In the genomic region with DNA sequence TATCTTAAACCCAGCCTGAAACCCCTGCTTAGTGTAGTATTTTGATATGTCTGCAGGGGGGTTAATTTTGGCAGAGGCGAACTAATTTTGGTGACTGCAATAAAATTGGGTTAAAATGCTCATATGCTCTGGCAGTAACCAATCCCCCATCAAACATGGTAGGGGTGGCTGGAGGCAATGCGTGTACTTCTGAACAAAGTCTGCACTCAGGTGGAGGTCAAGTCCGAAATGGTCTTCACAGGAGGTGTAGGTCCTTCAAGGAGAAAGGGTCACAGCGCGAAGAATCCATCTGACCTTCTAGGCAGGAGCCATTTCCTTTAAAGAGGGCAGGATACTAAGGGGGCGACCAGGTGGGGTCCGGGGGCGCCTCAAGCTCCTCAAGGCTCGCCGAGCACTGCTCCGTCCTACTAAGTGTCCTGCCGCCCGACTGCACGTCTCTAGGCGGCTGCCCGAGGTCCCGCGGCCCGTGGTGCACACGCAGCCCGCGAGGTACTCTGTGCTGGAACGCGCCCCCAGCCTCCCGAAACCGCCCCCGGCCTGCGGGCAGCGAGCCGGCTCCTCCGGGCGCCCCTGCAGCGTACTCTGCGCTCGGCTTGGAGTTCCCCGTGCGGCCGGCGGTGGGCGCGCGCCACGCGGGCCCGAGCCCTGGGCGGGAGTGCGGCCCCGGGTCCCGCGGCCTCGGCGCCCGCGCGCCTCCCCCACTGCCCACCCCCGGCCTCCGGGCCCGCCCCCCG, we compare ENCODE assay signal across 8 cellular contexts. TPM values are rescaled to one million over a fixed set of nuclear protein-coding genes. Genes with fewer than 3 reads are reported as not detected.
DNase-seq lines count a peak whose midpoint lies in the region; ATAC-seq, FAIRE-seq and TF ChIP-seq lines count a peak whose summit lies in the region.

No MANE protein-coding gene starts in this region.

- H3F3A ChIP-seq in GM23338 (replicated peaks; ENCODE audit: low read depth), result no peaks in the 10 kb centered on the region; the same call in 1 of the 2 replicates

- no peaks in the 10 kb centered on the region for H3K9me2 ChIP-seq in GM23338 (ENCODE audit: insufficient read depth)

- H3K79me2 ChIP-seq in GM23338 (replicated peaks; ENCODE audit: insufficient read depth) (no peaks in the 10 kb centered on the region), astrocyte (ENCODE audit: insufficient read depth, low read length) (no peaks in the 10 kb centered on the region)

- TF ChIP-seq CTCF in GM23338 (conservative IDR thresholded peaks at IDR 0.05; ENCODE audit: low read depth in 2 of 2) (no peak; a peak in 1 of 4 replicates), astrocyte (IDR thresholded peaks at IDR 0.05; ENCODE audit: insufficient read depth, low read depth, low read length) (no peak), brain microvascular endothelial cell (IDR thresholded peaks at IDR 0.05; ENCODE audit: low read depth, low read length, missing control alignments) (no peak)

- peaks cover 13 to 31% (median 24%) of the 10 kb centered on the region in 4 donors for H3K4me1 Mint-ChIP-seq in CD4-positive, alpha-beta memory T cell
- H3K4me1 Mint-ChIP-seq in GM23338 (peaks cover 10% of the 10 kb centered on the region), astrocyte (ENCODE audit: low read depth, unreplicated experiment) (peaks cover 36% of the 10 kb centered on the region)

- H3K4me2 ChIP-seq in GM23338, result peak overlapping the region; percentile 81
- H3K4me2 ChIP-seq in astrocyte (ENCODE audit: low read length), result peak overlapping the region; percentile 79

- no peaks in the 10 kb centered on the region for H3K9me3 Mint-ChIP-seq in CD4-positive, alpha-beta memory T cell
- H3K9me3 Mint-ChIP-seq in GM23338 (peaks cover 2% of the 10 kb centered on the region; the same call in 1 of the 3 replicates), astrocyte (ENCODE audit: unreplicated experiment) (no peaks in the 10 kb centered on the region)

- peak; percentile 63 for ATAC-seq in GM23338

- in situ Hi-C loops in SK-MEL-5 (cut with HindIII; ENCODE audit: low pct_unique_long_range_greater_than_20kb, low sequenced_read_pairs), result loop anchor here (25.0 kb wide), 1 partner anchor 420 kb away; no protein-coding TSS in a partner anchor
- in situ Hi-C loops in brain microvascular endothelial cell (cut with HindIII; ENCODE audit: low pct_ligation_motif_present, low sequenced_read_pairs), result no loop called here

- H4K20me1 ChIP-seq in GM23338 (replicated peaks; ENCODE audit: insufficient read depth) (no peaks in the 10 kb centered on the region), astrocyte (ENCODE audit: insufficient read depth, low read length) (peaks cover 3% of the 10 kb centered on the region)

- peak overlapping the region in 1 of 2 donors; percentile 61 for H3K4me3 ChIP-seq in CD4-positive, alpha-beta memory T cell (ENCODE audit: low read length in 2 of 2)
- H3K4me3 ChIP-seq in GM23338 (peak overlapping the region; percentile 74), astrocyte (ENCODE audit: insufficient read depth, low read depth, low read length) (peak overlapping the region; percentile 41), brain microvascular endothelial cell (ENCODE audit: low read depth, low read length) (no peak overlapping the region)

- H3K27ac Mint-ChIP-seq in CD4-positive, alpha-beta memory T cell, result peak overlapping the region; percentile 80 to 98 (median 91)
- H3K27ac Mint-ChIP-seq in GM23338 (no peak overlapping the region), astrocyte (ENCODE audit: unreplicated experiment) (peak overlapping the region; percentile 38)

- peaks cover 4 to 37% of the 10 kb centered on the region in 2 donors for H3K27me3 Mint-ChIP-seq in CD4-positive, alpha-beta memory T cell
- H3K27me3 Mint-ChIP-seq in GM23338 (ENCODE audit: insufficient read depth, low read depth, poor library complexity) (peaks cover 42% of the 10 kb centered on the region), astrocyte (ENCODE audit: low read depth, unreplicated experiment) (peaks cover 24% of the 10 kb centered on the region)

- no peaks in the 10 kb centered on the region for H3K36me3 ChIP-seq in CD4-positive, alpha-beta memory T cell (ENCODE audit: insufficient read depth, low read length)
- H3K36me3 ChIP-seq in GM23338 (ENCODE audit: insufficient read depth) (no peaks in the 10 kb centered on the region; the same call in 1 of the 2 replicates), astrocyte (ENCODE audit: insufficient read depth, low read length) (no peaks in the 10 kb centered on the region), brain microvascular endothelial cell (replicated peaks) (no peaks in the 10 kb centered on the region)

- H3K9ac ChIP-seq in astrocyte (ENCODE audit: low read length), result peak overlapping the region; percentile 29

- CTCF ChIA-PET in CD4-positive, alpha-beta memory T cell (lab: Charles Lee; ENCODE audit: partially characterized antibody), result interaction anchor here (0.7 to 4.1 kb wide), 83 partner anchors 8 to 599 kb away, joined by 3 to 46 read pairs (median 5); a partner anchor contains a TSS

- H3K27me3 ChIP-seq in CD4-positive, alpha-beta memory T cell (ENCODE audit: insufficient read depth, low read length), result no peaks in the 10 kb centered on the region
- H3K27me3 ChIP-seq in GM23338 (ENCODE audit: insufficient read depth) (peaks cover 55% of the 10 kb centered on the region), astrocyte (ENCODE audit: insufficient read depth, low read length) (peaks cover 36% of the 10 kb centered on the region), brain microvascular endothelial cell (replicated peaks) (peaks cover 61% of the 10 kb centered on the region)

- FAIRE-seq in astrocyte (lab: Jason Lieb, UNC), result no peak

- peak overlapping the region; percentile 87 to 97 (median 92) for H3K4me3 Mint-ChIP-seq in CD4-positive, alpha-beta memory T cell
- H3K4me3 Mint-ChIP-seq in GM23338 (peak overlapping the region; percentile 82), astrocyte (ENCODE audit: unreplicated experiment) (peak overlapping the region; percentile 86)

- peak overlapping the region; percentile 29 for H3K27ac ChIP-seq in CD4-positive, alpha-beta memory T cell (ENCODE audit: low read depth, low read length)
- no peak overlapping the region for H3K27ac ChIP-seq in GM23338 (ENCODE audit: low read depth)
- H3K27ac ChIP-seq in astrocyte (ENCODE audit: low read depth, low read length), result no peak overlapping the region
- no peak overlapping the region for H3K27ac ChIP-seq in brain microvascular endothelial cell

- H3K36me3 Mint-ChIP-seq in CD4-positive, alpha-beta memory T cell, result peaks cover 0 to 4% of the 10 kb centered on the region in 2 donors
- H3K36me3 Mint-ChIP-seq in GM23338 (ENCODE audit: low read depth), result no peaks in the 10 kb centered on the region; the same call in 2 of the 3 replicates
- H3K36me3 Mint-ChIP-seq in astrocyte (ENCODE audit: low read depth, unreplicated experiment), result no peaks in the 10 kb centered on the region

- DNase-seq in CD4-positive, alpha-beta memory T cell, result peak in 4 of 5 donors; percentile 45 to 55 (median 52)
- DNase-seq in GM23338 (ENCODE audit: low spot score) (peak; percentile 61), SK-MEL-5 (ENCODE audit: low read depth, low spot score) (peak; percentile 28), astrocyte (ENCODE audit: low read depth) (no peak), islet precursor cell (peak; percentile 69), DMS153 (lab: John Stamatoyannopoulos, UW) (no peak), brain microvascular endothelial cell (no peak)
- peak; percentile 50 to 68 for DNase-seq in stimulated activated CD4-positive, alpha-beta T cell treated with anti-CD3 and anti-CD28 coated beads, Interleukin-2, amount 100 ng/mL, for 24 hours

- H2AFZ ChIP-seq in GM23338, result 0 out of 2 replicates have a peak overlapping the region, but pooled peaks have one; percentile 81
- H2AFZ ChIP-seq in astrocyte (ENCODE audit: low read depth, low read length), result no peak overlapping the region

- intact Hi-C loops in CD4-positive, alpha-beta memory T cell (cut with micrococcal nuclease), result loop anchor here (1.0 to 2.0 kb wide), 12 partner anchors 62 to 584 kb away; a partner anchor contains a TSS

- POLR2A ChIA-PET in CD4-positive, alpha-beta memory T cell (lab: Charles Lee; ENCODE audit: partially characterized antibody), result interaction anchor here (0.8 to 2.4 kb wide), 15 partner anchors 49 to 510 kb away, joined by 3 to 12 read pairs (median 5); no protein-coding TSS in a partner anchor

- peaks cover 26% of the 10 kb centered on the region for H3K4me1 ChIP-seq in CD4-positive, alpha-beta memory T cell (ENCODE audit: insufficient read depth, low read length)
- H3K4me1 ChIP-seq in GM23338 (ENCODE audit: insufficient read depth), result peaks cover 14% of the 10 kb centered on the region
- H3K4me1 ChIP-seq in astrocyte (ENCODE audit: insufficient read depth, low read length), result peaks cover 21% of the 10 kb centered on the region

- H3K9me3 ChIP-seq in CD4-positive, alpha-beta memory T cell (ENCODE audit: control insufficient read depth in 1 of 2, low read length in 2 of 2), result no peaks in the 10 kb centered on the region
- H3K9me3 ChIP-seq in astrocyte (ENCODE audit: insufficient read depth, low read depth, low read length), result no peaks in the 10 kb centered on the region

TF ChIP-seq in GM23338, 12 proteins besides CTCF, POLR2A, EP300 and RAD21:
- no peak for TF ChIP-seq ZNF331 (CRISPR knock-in tag; IDR thresholded peaks at IDR 0.05; ENCODE audit: low read depth)
- TF ChIP-seq POLR2AphosphoS5 (IDR thresholded peaks at IDR 0.05; ENCODE audit: low read depth), result no peak
- TF ChIP-seq EZH2 (IDR thresholded peaks at IDR 0.05; ENCODE audit: low read depth, unreplicated experiment), result peak; percentile 43

RNA-seq across cellular contexts. Expression of a gene that starts 1.7 kb away (rescaled TPM):
- total RNA-seq in CD4-positive, alpha-beta memory T cell, result 10 to 100 TPM; 51.9 to 63.0 TPM
- 10 to 100 TPM; 17.4 to 21.2 TPM for polyA plus RNA-seq in CD4-positive, alpha-beta memory T cell
- 1.0 and 1.9 TPM in 2 replicates for total RNA-seq in GM23338 (2014; rRNA removed; shearing (Covaris generic))
- 0.17 and 0.73 TPM in 2 replicates for polyA plus RNA-seq in GM23338 (2016; fragmentation: Nextera tagmentation; extraction: Ambion mirVana)
- 12.7 and 15.5 TPM in 2 replicates for total RNA-seq in SK-MEL-5 (2014; rRNA removed; shearing (Covaris generic))
- 20.4 and 27.8 TPM in 2 replicates for polyA plus RNA-seq in SK-MEL-5 (2015; cell fraction: cytosol; rRNA removed)
- 7.9 and 12.7 TPM in 2 replicates for polyA plus RNA-seq in SK-MEL-5 (2015; cell fraction: nucleus; rRNA removed)
- total RNA-seq in astrocyte, result 26.0 and 40.1 TPM in 2 replicates

Comparison
In these comparisons a context has a peak if more than half of its experiments do, and no peak if none do; other contexts are left out.
1. DNase-seq: peak in CD4-positive, alpha-beta memory T cell (4 of 5), GM23338 (single experiment), SK-MEL-5 (single experiment), islet precursor cell (single experiment) and stimulated activated CD4-positive, alpha-beta T cell treated with anti-CD3 and anti-CD28 coated beads, Interleukin-2, amount 100 ng/mL, for 24 hours (2 of 2); none in astrocyte (single experiment), DMS153 (single experiment) and brain microvascular endothelial cell (single experiment).
2. Peak in every context shown above with its lines, with median percentiles within 50 percentile points of each other: H3K4me3 Mint-ChIP-seq.